ENCODE assay signal across 1 cellular context in genomic region chr12:51589557-51590176, GRCh38.
TF ChIP-seq lines count a peak whose summit lies in the region.

No MANE protein-coding gene starts in this region.

TF ChIP-seq in SK-N-SH, 30 proteins besides CTCF, POLR2A, EP300 and RAD21:
- TF ChIP-seq REST (IDR thresholded peaks at IDR 0.05; ENCODE audit: low read depth, low read length) = no peak
- no peak for TF ChIP-seq MXI1 (IDR thresholded peaks at IDR 0.05; ENCODE audit: low read depth, low read length)
- TF ChIP-seq ELF1 (IDR thresholded peaks at IDR 0.05) = no peak
- TF ChIP-seq, protein P1, sequence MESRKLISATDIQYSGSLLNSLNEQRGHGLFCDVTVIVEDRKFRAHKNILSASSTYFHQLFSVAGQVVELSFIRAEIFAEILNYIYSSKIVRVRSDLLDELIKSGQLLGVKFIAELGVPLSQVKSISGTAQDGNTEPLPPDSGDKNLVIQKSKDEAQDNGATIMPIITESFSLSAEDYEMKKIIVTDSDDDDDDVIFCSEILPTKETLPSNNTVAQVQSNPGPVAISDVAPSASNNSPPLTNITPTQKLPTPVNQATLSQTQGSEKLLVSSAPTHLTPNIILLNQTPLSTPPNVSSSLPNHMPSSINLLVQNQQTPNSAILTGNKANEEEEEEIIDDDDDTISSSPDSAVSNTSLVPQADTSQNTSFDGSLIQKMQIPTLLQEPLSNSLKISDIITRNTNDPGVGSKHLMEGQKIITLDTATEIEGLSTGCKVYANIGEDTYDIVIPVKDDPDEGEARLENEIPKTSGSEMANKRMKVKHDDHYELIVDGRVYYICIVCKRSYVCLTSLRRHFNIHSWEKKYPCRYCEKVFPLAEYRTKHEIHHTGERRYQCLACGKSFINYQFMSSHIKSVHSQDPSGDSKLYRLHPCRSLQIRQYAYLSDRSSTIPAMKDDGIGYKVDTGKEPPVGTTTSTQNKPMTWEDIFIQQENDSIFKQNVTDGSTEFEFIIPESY (IDR thresholded peaks at IDR 0.05; ENCODE audit: borderline replicate concordance, low read depth) = no peak
